ENCODE assay signal across 19 cellular contexts in genomic region chr1:230278871-230279582, GRCh38.
DNase-seq lines count a peak whose midpoint lies in the region; ATAC-seq and TF ChIP-seq lines count a peak whose summit lies in the region.
"Had no signal": no experiment of that assay in that cellular context is flagged by ENCODE, and none has a peak within 500 bp of the region (broad histone marks: within the 10 kb centered on the region; RNA-seq: fewer than 3 reads in every experiment).

No MANE protein-coding gene starts in this region.

- no peak overlapping the region for H3K4me3 Mint-ChIP-seq in activated naive CD4-positive, alpha-beta T cell treated with anti-CD3 and anti-CD28 coated beads for 36 hours
- no peak overlapping the region for H3K4me3 Mint-ChIP-seq in chondrocyte (ENCODE audit: unreplicated experiment)
- no peak overlapping the region for H3K4me3 Mint-ChIP-seq in stimulated activated effector memory CD8-positive, alpha-beta T cell treated with anti-CD3 and anti-CD28 coated beads, Interleukin-12 subunit alpha, Interleukin-12 subunit beta, amount 100 ng/mL, for 72 hours
- H3K4me3 Mint-ChIP-seq: CD8-positive, alpha-beta memory T cell had no signal

- H4K20me1 ChIP-seq in OCI-LY1 (ENCODE audit: insufficient read depth, low read length): no peaks in the 10 kb centered on the region

- no peaks in the 10 kb centered on the region for H3K79me2 ChIP-seq in OCI-LY1 (ENCODE audit: insufficient read depth, low read length)

- H3K36me3 ChIP-seq in OCI-LY1 (ENCODE audit: insufficient read depth, low read length): peaks cover 42% of the 10 kb centered on the region

- H3K27ac Mint-ChIP-seq in activated naive CD4-positive, alpha-beta T cell treated with anti-CD3 and anti-CD28 coated beads, Interleukin-2, amount 50 U/mL, for 72 hours: peak overlapping the region; percentile 58 to 84
- H3K27ac Mint-ChIP-seq in activated naive CD4-positive, alpha-beta T cell treated with anti-CD3 and anti-CD28 coated beads for 36 hours: no peak overlapping the region
- H3K27ac Mint-ChIP-seq in chondrocyte (ENCODE audit: unreplicated experiment): no peak overlapping the region
- H3K27ac Mint-ChIP-seq in stimulated activated effector memory CD8-positive, alpha-beta T cell treated with anti-CD3 and anti-CD28 coated beads, Interleukin-12 subunit alpha, Interleukin-12 subunit beta, amount 100 ng/mL, for 72 hours: peak overlapping the region; percentile 34

- H3K27me3 Mint-ChIP-seq in activated naive CD4-positive, alpha-beta T cell treated with anti-CD3 and anti-CD28 coated beads for 36 hours (ENCODE audit: low read depth): no peaks in the 10 kb centered on the region
- H3K27me3 Mint-ChIP-seq in chondrocyte (ENCODE audit: low read depth): no peaks in the 10 kb centered on the region

- H3K4me2 ChIP-seq in OCI-LY1 (ENCODE audit: low read length): no peak overlapping the region; the same call in 1 of the 2 replicates

- no peaks in the 10 kb centered on the region for H3F3A ChIP-seq in OCI-LY1 (ENCODE audit: insufficient read depth, low read length)

- H3K36me3 Mint-ChIP-seq in activated naive CD4-positive, alpha-beta T cell treated with anti-CD3 and anti-CD28 coated beads, Interleukin-2, amount 50 U/mL, for 72 hours: peaks cover 0 to 13% of the 10 kb centered on the region in 2 donors
- H3K36me3 Mint-ChIP-seq in activated naive CD4-positive, alpha-beta T cell treated with anti-CD3 and anti-CD28 coated beads for 36 hours (ENCODE audit: low read depth): peaks cover 27% of the 10 kb centered on the region
- peaks cover 25% of the 10 kb centered on the region for H3K36me3 Mint-ChIP-seq in chondrocyte (ENCODE audit: low read depth)
- peaks cover 54% of the 10 kb centered on the region for H3K36me3 Mint-ChIP-seq in stimulated activated effector memory CD8-positive, alpha-beta T cell treated with anti-CD3 and anti-CD28 coated beads, Interleukin-12 subunit alpha, Interleukin-12 subunit beta, amount 100 ng/mL, for 72 hours

- H3K9me3 Mint-ChIP-seq in activated naive CD4-positive, alpha-beta T cell treated with anti-CD3 and anti-CD28 coated beads, Interleukin-2, amount 50 U/mL, for 72 hours: no peaks in the 10 kb centered on the region
- no peaks in the 10 kb centered on the region for H3K9me3 Mint-ChIP-seq in activated naive CD4-positive, alpha-beta T cell treated with anti-CD3 and anti-CD28 coated beads for 36 hours
- no peaks in the 10 kb centered on the region for H3K9me3 Mint-ChIP-seq in chondrocyte (ENCODE audit: low read depth)
- no peaks in the 10 kb centered on the region for H3K9me3 Mint-ChIP-seq in stimulated activated effector memory CD8-positive, alpha-beta T cell treated with anti-CD3 and anti-CD28 coated beads, Interleukin-12 subunit alpha, Interleukin-12 subunit beta, amount 100 ng/mL, for 72 hours
- H3K9me3 Mint-ChIP-seq: CD8-positive, alpha-beta memory T cell had no signal

- no peak for DNase-seq in activated naive CD4-positive, alpha-beta T cell treated with anti-CD3 and anti-CD28 coated beads, Interleukin-2, amount 50 U/mL, for 72 hours (ENCODE audit: low spot score in 2 of 2)
- no peak for DNase-seq in activated naive CD4-positive, alpha-beta T cell treated with anti-CD3 and anti-CD28 coated beads for 36 hours
- peak; percentile 59 for DNase-seq in chondrocyte (ENCODE audit: low spot score)
- no peak for DNase-seq in stimulated activated effector memory CD8-positive, alpha-beta T cell treated with anti-CD3 and anti-CD28 coated beads, Interleukin-12 subunit alpha, Interleukin-12 subunit beta, amount 100 ng/mL, for 72 hours (ENCODE audit: low spot score in 2 of 2)
- DNase-seq in NCI-H2171 (lab: John Stamatoyannopoulos, UW): no peak
- DNase-seq in NAMALWA (ENCODE audit: low spot score): no peak
- DNase-seq: CD8-positive, alpha-beta memory T cell; cerebellar nuclear complex; effector memory CD4-positive, alpha-beta T cell; EL; KBM-7; left cardiac atrium; NCI-H1092; NCI-H2029 treated with DMSO at 0.1 percent for 48 hours; NCI-H510A; thyroid gland had no signal

- no peak for ATAC-seq in activated naive CD4-positive, alpha-beta T cell treated with anti-CD3 and anti-CD28 coated beads, Interleukin-2, amount 50 U/mL, for 72 hours
- ATAC-seq in stimulated activated effector memory CD8-positive, alpha-beta T cell treated with anti-CD3 and anti-CD28 coated beads, Interleukin-12 subunit alpha, Interleukin-12 subunit beta, amount 100 ng/mL, for 72 hours: no peak
- no peak for ATAC-seq in HG02852 (IDR thresholded peaks at IDR 0.05; ENCODE audit: unreplicated experiment)
- ATAC-seq: left cardiac atrium had no signal

- no peak overlapping the region for H2AFZ ChIP-seq in OCI-LY1 (ENCODE audit: low read length)

- H3K4me1 Mint-ChIP-seq in activated naive CD4-positive, alpha-beta T cell treated with anti-CD3 and anti-CD28 coated beads for 36 hours (ENCODE audit: low read depth): peaks cover 28% of the 10 kb centered on the region
- H3K4me1 Mint-ChIP-seq in chondrocyte (ENCODE audit: low read depth): peaks cover 11% of the 10 kb centered on the region
- peaks cover 5% of the 10 kb centered on the region for H3K4me1 Mint-ChIP-seq in stimulated activated effector memory CD8-positive, alpha-beta T cell treated with anti-CD3 and anti-CD28 coated beads, Interleukin-12 subunit alpha, Interleukin-12 subunit beta, amount 100 ng/mL, for 72 hours

- CTCF ChIA-PET in activated naive CD4-positive, alpha-beta T cell treated with anti-CD3 and anti-CD28 coated beads for 36 hours (lab: Charles Lee): no interaction called here

- no peak overlapping the region for H3K4me3 ChIP-seq in OCI-LY1 (ENCODE audit: low read depth, low read length, poor library complexity, severe bottlenecking)
- H3K4me3 ChIP-seq: thyroid gland had no signal

- intact Hi-C loops in activated naive CD4-positive, alpha-beta T cell treated with anti-CD3 and anti-CD28 coated beads for 36 hours (cut with micrococcal nuclease): no loop called here

- H3K4me1 ChIP-seq in OCI-LY1 (ENCODE audit: insufficient read depth, low read length, severe bottlenecking): peaks cover 72% of the 10 kb centered on the region
- H3K4me1 ChIP-seq: thyroid gland had no signal

- TF ChIP-seq CTCF in OCI-LY1 (IDR thresholded peaks at IDR 0.05; ENCODE audit: low read length) (no peak), chondrocyte (IDR thresholded peaks at IDR 0.05) (no peak)

- no peaks in the 10 kb centered on the region for H3K9me2 ChIP-seq in OCI-LY1 (ENCODE audit: low read depth, low read length)

- no peaks in the 10 kb centered on the region for H3K9me3 ChIP-seq in OCI-LY1 (ENCODE audit: low read length)
- H3K9me3 ChIP-seq: thyroid gland had no signal

- H3K9ac ChIP-seq in OCI-LY1 (ENCODE audit: low read length): peak overlapping the region; percentile 15; the same call in 1 of the 2 replicates

- no peaks in the 10 kb centered on the region for H3K27me3 ChIP-seq in OCI-LY1 (ENCODE audit: insufficient read depth, low read length)
- H3K27me3 ChIP-seq: thyroid gland had no signal

- peak overlapping the region; percentile 97 for H3K27ac ChIP-seq in OCI-LY1 (ENCODE audit: low read depth, low read length, poor library complexity, severe bottlenecking)
- H3K27ac ChIP-seq: RWPE1, thyroid gland had no signal

Comparison
In these comparisons a context has a peak if more than half of its experiments do, and no peak if none do; other contexts are left out.
1. H3K27ac Mint-ChIP-seq: peak in activated naive CD4-positive, alpha-beta T cell treated with anti-CD3 and anti-CD28 coated beads, Interleukin-2, amount 50 U/mL, for 72 hours (2 of 2) and stimulated activated effector memory CD8-positive, alpha-beta T cell treated with anti-CD3 and anti-CD28 coated beads, Interleukin-12 subunit alpha, Interleukin-12 subunit beta, amount 100 ng/mL, for 72 hours (single experiment); none in activated naive CD4-positive, alpha-beta T cell treated with anti-CD3 and anti-CD28 coated beads for 36 hours (single experiment) and chondrocyte (single experiment).